In the genomic region with DNA sequence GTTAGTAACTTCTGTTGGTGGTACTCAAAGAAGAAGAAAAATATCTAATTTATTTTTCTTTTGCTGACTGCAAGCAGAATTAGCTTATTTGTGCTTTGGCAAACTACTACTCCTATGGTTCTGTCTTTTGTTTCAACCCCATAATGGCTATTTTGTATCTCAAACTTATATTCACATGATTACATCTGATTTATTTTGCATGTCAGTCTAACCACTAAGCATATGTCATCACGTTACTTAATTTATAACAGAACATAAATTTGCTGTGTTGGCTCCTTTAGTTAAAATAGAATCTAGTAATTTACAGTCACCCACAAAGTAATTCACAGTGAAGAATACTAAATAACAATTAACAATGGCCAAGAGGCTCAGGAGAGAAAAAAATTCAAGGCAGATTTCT, we compare ENCODE assay signal across 15 cellular contexts. TPM values are rescaled to one million over a fixed set of nuclear protein-coding genes. Genes with fewer than 3 reads are reported as not detected.
A peak's percentile ranks its signal among the peaks of the same experiment; 100 is the strongest.
DNase-seq lines count a peak whose midpoint lies in the region; ATAC-seq and TF ChIP-seq lines count a peak whose summit lies in the region.
"Had no signal": no experiment of that assay in that cellular context is flagged by ENCODE, and none has a peak within 500 bp of the region (broad histone marks: within the 10 kb centered on the region; RNA-seq: fewer than 3 reads in every experiment).

No MANE protein-coding gene starts in this region.

- no peak for ATAC-seq in HG02759 (IDR thresholded peaks at IDR 0.05; ENCODE audit: unreplicated experiment)
- ATAC-seq: HepG2 had no signal

- H3K27ac ChIP-seq in Karpas-422 (ENCODE audit: low read length) (no peak overlapping the region), SU-DHL-6 (ENCODE audit: low read depth, low read length) (peak overlapping the region; percentile 55), substantia nigra (ENCODE audit: low read depth, low read length, poor library complexity, severe bottlenecking) (no peak overlapping the region)
- H3K27ac ChIP-seq: C4-2B, GM23248 had no signal

- no peak for TF ChIP-seq CTCF in SU-DHL-6 (IDR thresholded peaks at IDR 0.05; ENCODE audit: insufficient read depth, low read length, poor library complexity, severe bottlenecking)

- H3K4me3 ChIP-seq in Karpas-422 (ENCODE audit: low read length) (no peak overlapping the region), SU-DHL-6 (ENCODE audit: insufficient read depth, low read length, poor library complexity, severe bottlenecking) (no peak overlapping the region)
- H3K4me3 ChIP-seq: GM23248, HAP-1 had no signal

- DNase-seq in Karpas-422 = peak; percentile 2
- DNase-seq in foreskin melanocyte = peak; percentile 42
- DNase-seq in substantia nigra (lab: John Stamatoyannopoulos, UW) = no peak
- no peak for DNase-seq in SIG-M5 (lab: John Stamatoyannopoulos, UW)
- no peak for DNase-seq in NCI-H2171 treated with DMSO at 0.1 percent for 48 hours (lab: John Stamatoyannopoulos, UW)
- DNase-seq: AML-193; Caco-2; CD4-positive, alpha-beta T cell; GM23248; HFFc6 had no signal

- peaks cover 13% of the 10 kb centered on the region for H3K4me1 ChIP-seq in Karpas-422 (ENCODE audit: low read length)

- peaks cover 7% of the 10 kb centered on the region; the same call in 1 of the 2 replicates for H3F3A ChIP-seq in SU-DHL-6 (ENCODE audit: insufficient read depth)

- H3K4me2 ChIP-seq in Karpas-422 (ENCODE audit: low read depth, low read length, poor library complexity, severe bottlenecking) (no peak overlapping the region), SU-DHL-6 (ENCODE audit: low read depth, low read length, poor library complexity, severe bottlenecking) (peak overlapping the region; percentile 40)

- H2AFZ ChIP-seq in Karpas-422 (ENCODE audit: low read length) (no peak overlapping the region), SU-DHL-6 (ENCODE audit: low read depth, low read length, severe bottlenecking) (no peak overlapping the region)
- H2AFZ ChIP-seq: GM23248 had no signal

- no peaks in the 10 kb centered on the region for H4K20me1 ChIP-seq in Karpas-422 (ENCODE audit: insufficient read depth, low read depth, low read length)
- no peaks in the 10 kb centered on the region for H4K20me1 ChIP-seq in SU-DHL-6 (ENCODE audit: low read depth, low read length)

- H3K27me3 ChIP-seq in Karpas-422 (ENCODE audit: low read length) (no peaks in the 10 kb centered on the region), SU-DHL-6 (ENCODE audit: low read length) (no peaks in the 10 kb centered on the region)

- H3K79me2 ChIP-seq in Karpas-422 (ENCODE audit: low read length) = no peaks in the 10 kb centered on the region
- no peaks in the 10 kb centered on the region for H3K79me2 ChIP-seq in SU-DHL-6 (ENCODE audit: insufficient read depth, low read length)

- H3K9me2 ChIP-seq in Karpas-422 (replicated peaks; ENCODE audit: insufficient read depth, low read length) = no peaks in the 10 kb centered on the region
- H3K9me2 ChIP-seq in SU-DHL-6 (replicated peaks; ENCODE audit: insufficient read depth, low read length) = no peaks in the 10 kb centered on the region

- H3K9me3 ChIP-seq in Karpas-422 (ENCODE audit: low read length) (no peaks in the 10 kb centered on the region), SU-DHL-6 (ENCODE audit: insufficient read depth, low read length) (no peaks in the 10 kb centered on the region)
- H3K9me3 ChIP-seq: Caco-2, HAP-1 had no signal

- no peak overlapping the region for H3K9ac ChIP-seq in Karpas-422 (ENCODE audit: low read length)
- H3K9ac ChIP-seq in SU-DHL-6 (ENCODE audit: low read length) = no peak overlapping the region
- H3K9ac ChIP-seq: GM23248 had no signal

- no peaks in the 10 kb centered on the region for H3K36me3 ChIP-seq in Karpas-422 (ENCODE audit: insufficient read depth, low read length)
- no peaks in the 10 kb centered on the region for H3K36me3 ChIP-seq in SU-DHL-6 (ENCODE audit: low read length)
- H3K36me3 ChIP-seq: HAP-1 had no signal

RNA-seq across cellular contexts. Expression of a gene that starts 39.1 kb away (rescaled TPM):
- total RNA-seq in Karpas-422 (2014; rRNA removed; shearing (Covaris generic); ENCODE audit: low replicate concordance) = 4.8 TPM in 1 of 2 replicates, not detected in the other

Comparison
In these comparisons a context has a peak if more than half of its experiments do, and no peak if none do; other contexts are left out.
1. DNase-seq: peak in Karpas-422 (single experiment) and foreskin melanocyte (single experiment); none in substantia nigra (0 of 49), SIG-M5 (single experiment) and NCI-H2171 treated with DMSO at 0.1 percent for 48 hours (single experiment).